In genomic region chr1:182430263-182431068, GRCh38 we compare ENCODE assay signal across 1 cellular context.
A peak's percentile ranks its signal among the peaks of the same experiment; 100 is the strongest.
TF ChIP-seq lines count a peak whose summit lies in the region.

No MANE protein-coding gene starts in this region.

TF ChIP-seq in K562, 482 proteins besides CTCF, POLR2A, EP300 and RAD21 (continued from another document and continues in another):
- TF ChIP-seq CHD7 (IDR thresholded peaks at IDR 0.05; ENCODE audit: low read depth, low read length) (no peak), RBM17 (IDR thresholded peaks at IDR 0.05; ENCODE audit: borderline replicate concordance, low read depth, low read length) (no peak), ZFP1 (CRISPR knock-in tag; IDR thresholded peaks at IDR 0.05) (no peak), ASH1L (IDR thresholded peaks at IDR 0.05; ENCODE audit: borderline replicate concordance, low read depth, partially characterized antibody) (no peak), TAF1 (IDR thresholded peaks at IDR 0.05; ENCODE audit: control insufficient read depth, extremely low read depth, insufficient read depth, low read length, severe bottlenecking) (no peak), SMARCB1 (IDR thresholded peaks at IDR 0.05; ENCODE audit: insufficient read length, low read depth) (no peak), HINFP (tag; conservative IDR thresholded peaks at IDR 0.05; ENCODE audit: low read depth) (no peak), MYBL2 (IDR thresholded peaks at IDR 0.05; ENCODE audit: low read depth) (no peak), MYBL2 (CRISPR knock-in tag; IDR thresholded peaks at IDR 0.05; ENCODE audit: borderline replicate concordance) (no peak), TEAD1 (CRISPR knock-in tag; IDR thresholded peaks at IDR 0.05) (0 out of 4 replicates have a peak, but pooled peaks of 1 of the 2 experiments have one; percentile 26), GTF2B (IDR thresholded peaks at IDR 0.05; ENCODE audit: extremely low read depth, insufficient read length) (no peak), NEUROD1 (IDR thresholded peaks at IDR 0.05; ENCODE audit: borderline replicate concordance, low read depth, low read length, partially characterized antibody) (peak; percentile 28), TFE3 (CRISPR knock-in tag; IDR thresholded peaks at IDR 0.05) (no peak), MCM7 (IDR thresholded peaks at IDR 0.05) (no peak), ETV1 (tag; conservative IDR thresholded peaks at IDR 0.05; ENCODE audit: low read depth) (peak; percentile 97), GABPB1 (CRISPR knock-in tag; IDR thresholded peaks at IDR 0.05) (no peak), TRIM24 (IDR thresholded peaks at IDR 0.05) (peak; percentile 23 to 73; a peak in 2 of 4 replicates), HNRNPK (IDR thresholded peaks at IDR 0.05; ENCODE audit: low read depth, low read length, poor library complexity, severe bottlenecking) (no peak), ARID4B (CRISPR knock-in tag; IDR thresholded peaks at IDR 0.05) (no peak), ZBTB7A (IDR thresholded peaks at IDR 0.05; ENCODE audit: borderline replicate concordance, control insufficient read depth, low read depth, low read length) (no peak), THAP12 (CRISPR knock-in tag; IDR thresholded peaks at IDR 0.05) (no peak), KHSRP (IDR thresholded peaks at IDR 0.05) (no peak), NFYB (IDR thresholded peaks at IDR 0.05; ENCODE audit: extremely low read depth, insufficient read length) (no peak), KLF13 (tag; IDR thresholded peaks at IDR 0.05; ENCODE audit: borderline replicate concordance, low read depth) (no peak), TFAM (CRISPR knock-in tag; conservative IDR thresholded peaks at IDR 0.05) (no peak), DLX4 (CRISPR knock-in tag; IDR thresholded peaks at IDR 0.05) (no peak), HDAC1 (IDR thresholded peaks at IDR 0.05) (no peak), CREB5 (CRISPR knock-in tag; IDR thresholded peaks at IDR 0.05) (no peak), ZNF133 (CRISPR knock-in tag; IDR thresholded peaks at IDR 0.05) (no peak), POLR3G (IDR thresholded peaks at IDR 0.05; ENCODE audit: extremely low read depth, insufficient read length, insufficient replicate concordance) (no peak), SIN3B (IDR thresholded peaks at IDR 0.05; ENCODE audit: low read depth) (no peak), ZSCAN32 (CRISPR knock-in tag; IDR thresholded peaks at IDR 0.05) (no peak), NONO (IDR thresholded peaks at IDR 0.05; ENCODE audit: low read depth in 2 of 2, low read length in 1 of 2) (no peak), POLR2AphosphoS5 (IDR thresholded peaks at IDR 0.05; ENCODE audit: control insufficient read depth, insufficient read depth, low read depth, low read length) (no peak), NELFE (IDR thresholded peaks at IDR 0.05; ENCODE audit: insufficient read depth, insufficient read length) (no peak)
